ENCODE assay signal across 9 cellular contexts in the genomic region with DNA sequence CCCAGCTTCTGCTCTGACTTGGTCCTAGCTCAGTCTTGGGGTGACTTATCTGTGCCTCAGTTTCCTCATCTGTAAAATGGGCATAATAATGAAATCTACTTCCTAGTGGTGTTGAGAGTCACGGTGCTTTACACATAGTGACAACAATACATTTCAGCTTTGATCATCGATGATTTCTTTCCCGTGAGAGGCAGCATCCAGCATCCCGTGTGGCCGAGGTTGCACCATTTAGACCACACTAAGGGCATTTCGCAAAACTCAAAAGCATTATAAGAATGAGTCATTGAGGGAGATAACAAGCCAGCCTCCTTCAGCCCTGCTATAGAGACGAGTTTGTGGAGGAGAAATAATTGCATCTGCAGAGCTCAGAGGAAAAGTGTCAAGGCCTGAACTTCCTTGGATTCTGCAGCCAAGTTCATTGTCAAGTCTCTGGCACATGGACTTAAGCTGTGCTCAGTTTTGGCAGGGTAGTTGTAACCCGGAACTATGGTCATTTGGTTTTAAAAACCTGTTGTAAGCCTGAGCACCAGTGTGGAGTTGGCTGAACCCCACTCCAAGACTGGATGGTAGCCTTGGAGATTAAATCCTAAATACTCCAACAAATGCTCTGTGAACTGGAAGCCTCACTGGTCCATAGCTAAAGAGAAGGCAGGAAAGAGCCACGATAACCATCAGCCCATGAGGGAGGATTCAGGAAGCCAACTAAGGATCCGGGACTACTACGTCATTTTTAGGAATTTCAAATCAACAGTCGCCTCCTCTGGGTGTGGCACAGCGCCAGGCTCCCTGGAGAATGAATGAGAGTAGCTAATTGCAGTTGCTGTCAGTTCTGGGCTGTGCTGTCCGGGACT.
DNase-seq lines count a peak whose midpoint lies in the region; ATAC-seq and TF ChIP-seq lines count a peak whose summit lies in the region.
"Had no signal": no experiment of that assay in that cellular context is flagged by ENCODE, and none has a peak within 500 bp of the region (broad histone marks: within the 10 kb centered on the region; RNA-seq: fewer than 3 reads in every experiment).

No MANE protein-coding gene starts in this region.

- H3K36me3 ChIP-seq in esophagus muscularis mucosa: no peaks in the 10 kb centered on the region
- no peaks in the 10 kb centered on the region for H3K36me3 ChIP-seq in osteoblast (ENCODE audit: insufficient read depth, low read length)

- DNase-seq in ELR (ENCODE audit: low read depth) (peak; percentile 94), RKO (ENCODE audit: low spot score) (peak; percentile 54), esophagus muscularis mucosa (ENCODE audit: extremely low spot score) (peak; percentile 94), osteoblast (ENCODE audit: insufficient read length, low spot score, missing footprints) (peak; percentile 93), NCI-H1930 (lab: John Stamatoyannopoulos, UW) (no peak), type B pancreatic cell (ENCODE audit: extremely low spot score, unreplicated experiment) (no peak)

- H2AFZ ChIP-seq in osteoblast (ENCODE audit: low read length): no peak overlapping the region

- peak overlapping the region; percentile 58 to 84 (median 63) for H3K27ac ChIP-seq in esophagus muscularis mucosa (replicated peaks in 1 of 4)
- peak overlapping the region; percentile 98 for H3K27ac ChIP-seq in osteoblast (ENCODE audit: low read depth, low read length)

- H3K9me3 ChIP-seq in esophagus muscularis mucosa (no peaks in the 10 kb centered on the region), osteoblast (ENCODE audit: low read depth, low read length) (no peaks in the 10 kb centered on the region)

- H3K27me3 Mint-ChIP-seq in type B pancreatic cell: no peaks in the 10 kb centered on the region
- H3K27me3 Mint-ChIP-seq: central memory CD8-positive, alpha-beta T cell had no signal

- 35% methylated on average over 14 of the region's 14 CpGs for WGBS in esophagus muscularis mucosa

- H3K27ac Mint-ChIP-seq in type B pancreatic cell: no peak overlapping the region

- no peak overlapping the region for H3K4me3 ChIP-seq in esophagus muscularis mucosa
- H3K4me3 ChIP-seq in osteoblast (ENCODE audit: insufficient read depth, low read length): peak overlapping the region; percentile 30

- peak; percentile 78 for TF ChIP-seq EP300 in esophagus muscularis mucosa (IDR thresholded peaks at IDR 0.05)

- no peaks in the 10 kb centered on the region for H3K27me3 ChIP-seq in esophagus muscularis mucosa
- H3K27me3 ChIP-seq in osteoblast (ENCODE audit: insufficient read depth, low read length): no peaks in the 10 kb centered on the region

- H3K4me1 Mint-ChIP-seq in type B pancreatic cell (ENCODE audit: unreplicated experiment): peaks cover 6% of the 10 kb centered on the region

- no peaks in the 10 kb centered on the region for H3K79me2 ChIP-seq in osteoblast (ENCODE audit: insufficient read depth, low read length)

- ATAC-seq in GM21360 (IDR thresholded peaks at IDR 0.05; ENCODE audit: unreplicated experiment) (no peak), GM21576 (IDR thresholded peaks at IDR 0.05; ENCODE audit: unreplicated experiment) (no peak)

- no peaks in the 10 kb centered on the region for H3K36me3 Mint-ChIP-seq in type B pancreatic cell

- H3K4me2 ChIP-seq in osteoblast (ENCODE audit: insufficient read depth, low read length): peak overlapping the region; percentile 73

- intact Hi-C loops in esophagus muscularis mucosa (cut with DNase I): loop anchor here (5.0 kb wide), 1 partner anchor 104 kb away; no protein-coding TSS in a partner anchor

- H3K4me3 Mint-ChIP-seq in type B pancreatic cell: no peak overlapping the region
- H3K4me3 Mint-ChIP-seq: central memory CD8-positive, alpha-beta T cell had no signal

- TF ChIP-seq CTCF in esophagus muscularis mucosa (IDR thresholded peaks at IDR 0.05) (no peak), osteoblast (IDR thresholded peaks at IDR 0.05; ENCODE audit: extremely low read depth, low read depth, low read length) (no peak), type B pancreatic cell (conservative IDR thresholded peaks at IDR 0.05) (no peak)

- no peaks in the 10 kb centered on the region for H4K20me1 ChIP-seq in osteoblast (ENCODE audit: insufficient read depth, low read length)

- H3K4me1 ChIP-seq in esophagus muscularis mucosa (peaks cover 44 to 54% (median 49%) of the 10 kb centered on the region in 4 donors), osteoblast (ENCODE audit: insufficient read depth, low read length) (peaks cover 45% of the 10 kb centered on the region)

- no peaks in the 10 kb centered on the region for H3K9me3 Mint-ChIP-seq in type B pancreatic cell
- H3K9me3 Mint-ChIP-seq: central memory CD8-positive, alpha-beta T cell had no signal

- TF ChIP-seq POLR2A in esophagus muscularis mucosa (IDR thresholded peaks at IDR 0.05; ENCODE audit: low read depth): no peak

Comparison
In these comparisons a context has a peak if more than half of its experiments do, and no peak if none do; other contexts are left out.
1. DNase-seq: peak in ELR (single experiment), RKO (single experiment), esophagus muscularis mucosa (single experiment) and osteoblast (single experiment); none in NCI-H1930 (0 of 2) and type B pancreatic cell (single experiment).